ENCODE assay signal across 1 cellular context in genomic region chr5:150305577-150305976, GRCh38.
TF ChIP-seq lines count a peak whose summit lies in the region.

No MANE protein-coding gene starts in this region.

TF ChIP-seq in HepG2, 621 proteins besides CTCF, POLR2A, EP300 and RAD21:
- TF ChIP-seq, protein P1, sequence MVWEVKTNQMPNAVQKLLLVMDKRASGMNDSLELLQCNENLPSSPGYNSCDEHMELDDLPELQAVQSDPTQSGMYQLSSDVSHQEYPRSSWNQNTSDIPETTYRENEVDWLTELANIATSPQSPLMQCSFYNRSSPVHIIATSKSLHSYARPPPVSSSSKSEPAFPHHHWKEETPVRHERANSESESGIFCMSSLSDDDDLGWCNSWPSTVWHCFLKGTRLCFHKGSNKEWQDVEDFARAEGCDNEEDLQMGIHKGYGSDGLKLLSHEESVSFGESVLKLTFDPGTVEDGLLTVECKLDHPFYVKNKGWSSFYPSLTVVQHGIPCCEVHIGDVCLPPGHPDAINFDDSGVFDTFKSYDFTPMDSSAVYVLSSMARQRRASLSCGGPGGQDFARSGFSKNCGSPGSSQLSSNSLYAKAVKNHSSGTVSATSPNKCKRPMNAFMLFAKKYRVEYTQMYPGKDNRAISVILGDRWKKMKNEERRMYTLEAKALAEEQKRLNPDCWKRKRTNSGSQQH (CRISPR knock-in tag; IDR thresholded peaks at IDR 0.05; ENCODE audit: low read depth): no peak
- TF ChIP-seq, protein P2, sequence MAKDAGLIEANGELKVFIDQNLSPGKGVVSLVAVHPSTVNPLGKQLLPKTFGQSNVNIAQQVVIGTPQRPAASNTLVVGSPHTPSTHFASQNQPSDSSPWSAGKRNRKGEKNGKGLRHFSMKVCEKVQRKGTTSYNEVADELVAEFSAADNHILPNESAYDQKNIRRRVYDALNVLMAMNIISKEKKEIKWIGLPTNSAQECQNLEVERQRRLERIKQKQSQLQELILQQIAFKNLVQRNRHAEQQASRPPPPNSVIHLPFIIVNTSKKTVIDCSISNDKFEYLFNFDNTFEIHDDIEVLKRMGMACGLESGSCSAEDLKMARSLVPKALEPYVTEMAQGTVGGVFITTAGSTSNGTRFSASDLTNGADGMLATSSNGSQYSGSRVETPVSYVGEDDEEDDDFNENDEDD (CRISPR knock-in tag; IDR thresholded peaks at IDR 0.05; ENCODE audit: borderline replicate concordance): no peak
- TF ChIP-seq YEATS4 (CRISPR knock-in tag; IDR thresholded peaks at IDR 0.05; ENCODE audit: borderline replicate concordance) (no peak), RERE (CRISPR knock-in tag; IDR thresholded peaks at IDR 0.05; ENCODE audit: low read depth) (no peak), ZNF709 (CRISPR knock-in tag; IDR thresholded peaks at IDR 0.05) (no peak), KDM4B (CRISPR knock-in tag; IDR thresholded peaks at IDR 0.05) (no peak), PAF1 (CRISPR knock-in tag; IDR thresholded peaks at IDR 0.05) (no peak), ZNF17 (CRISPR knock-in tag; IDR thresholded peaks at IDR 0.05) (no peak)
- TF ChIP-seq, protein P3, sequence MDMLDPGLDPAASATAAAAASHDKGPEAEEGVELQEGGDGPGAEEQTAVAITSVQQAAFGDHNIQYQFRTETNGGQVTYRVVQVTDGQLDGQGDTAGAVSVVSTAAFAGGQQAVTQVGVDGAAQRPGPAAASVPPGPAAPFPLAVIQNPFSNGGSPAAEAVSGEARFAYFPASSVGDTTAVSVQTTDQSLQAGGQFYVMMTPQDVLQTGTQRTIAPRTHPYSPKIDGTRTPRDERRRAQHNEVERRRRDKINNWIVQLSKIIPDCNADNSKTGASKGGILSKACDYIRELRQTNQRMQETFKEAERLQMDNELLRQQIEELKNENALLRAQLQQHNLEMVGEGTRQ (IDR thresholded peaks at IDR 0.05; ENCODE audit: low read depth, low read length): no peak
- TF ChIP-seq, protein P3 (CRISPR knock-in tag; IDR thresholded peaks at IDR 0.05; ENCODE audit: borderline replicate concordance): no peak
